Comparison of ENCODE assay signal across 25 cellular contexts in the genomic region with DNA sequence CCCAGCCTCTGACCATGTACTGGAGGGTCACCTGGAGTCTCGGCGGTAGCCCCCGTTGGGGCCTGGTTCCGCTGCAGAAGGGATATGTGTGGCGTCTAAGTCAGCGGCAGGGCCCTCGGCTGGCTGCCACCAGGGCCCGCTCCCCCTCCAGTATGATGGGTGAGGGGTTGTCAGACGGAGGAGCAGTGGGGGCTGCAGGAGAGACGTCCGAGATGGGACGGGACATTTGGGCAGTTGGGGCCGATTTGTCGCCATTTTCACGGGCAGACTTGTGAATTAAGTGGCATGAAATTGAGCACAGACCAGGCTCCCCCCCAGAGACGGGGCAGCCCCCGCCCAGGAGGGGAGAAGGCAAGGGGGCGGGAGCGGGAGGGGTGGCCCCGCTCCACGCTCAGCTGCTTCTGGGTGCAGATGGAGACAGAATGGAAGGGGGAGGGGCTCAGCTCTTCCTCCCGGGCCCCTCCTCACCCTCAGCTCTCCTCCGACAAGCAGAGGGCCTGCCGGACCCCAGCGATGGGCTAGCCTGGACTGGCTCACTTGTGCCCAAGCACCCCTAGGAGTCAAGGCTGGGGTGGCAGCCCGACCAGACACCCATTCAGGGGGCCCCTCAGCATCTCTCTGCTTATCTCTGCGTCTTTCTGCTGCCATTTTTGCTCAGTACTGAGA. TPM values are rescaled to one million over a fixed set of nuclear protein-coding genes. Genes with fewer than 3 reads are reported as not detected.
"Had no signal": no experiment of that assay in that cellular context is flagged by ENCODE, and none has a peak within 500 bp of the region (broad histone marks: within the 10 kb centered on the region; RNA-seq: fewer than 3 reads in every experiment).

No MANE protein-coding gene starts in this region.

- H3K4me3 ChIP-seq: gastroesophageal sphincter, lung, right lobe of liver, thoracic aorta, upper lobe of left lung had no signal

- FAIRE-seq: bronchial epithelial cell, small intestine, TTC549 had no signal

- H3K4me3 Mint-ChIP-seq: activated B cell treated with CpG ODN at 0.5 μM for 24 hours; activated CD8-positive, alpha-beta T cell treated with anti-CD3 and anti-CD28 coated beads for 36 hours; activated naive CD4-positive, alpha-beta T cell treated with anti-CD3 and anti-CD28 coated beads, Interleukin-2, amount 10 ng/mL, durations not matched to agents 7 days and 5 days; activated naive CD8-positive, alpha-beta T cell treated with anti-CD3 and anti-CD28 coated beads, Interleukin-2, amount 50 U/mL, for 24 hours; activated T-cell treated with anti-CD3 and anti-CD28 coated beads, Interleukin-2, amount 50 U/mL, for 24 hours; T-helper 2 cell treated with Interferon-gamma antibody and Interleukin-4, amounts not matched to agents 5 μg/mL and 100 μg/mL, for 36 hours had no signal

- H3K36me3 ChIP-seq: gastroesophageal sphincter, right lobe of liver, thoracic aorta, upper lobe of left lung had no signal

- H3K9me3 ChIP-seq: right lobe of liver, thoracic aorta had no signal

- H3K4me1 ChIP-seq: gastroesophageal sphincter, right lobe of liver, upper lobe of left lung had no signal

- H3K27ac ChIP-seq: gastroesophageal sphincter, right lobe of liver, thoracic aorta, upper lobe of left lung had no signal

- H3K9me3 Mint-ChIP-seq: T-helper 2 cell treated with Interferon-gamma antibody and Interleukin-4, amounts not matched to agents 5 μg/mL and 100 μg/mL, for 36 hours had no signal

- DNase-seq: activated B cell treated with CpG ODN at 0.5 μM for 24 hours; activated CD4-positive, alpha-beta T cell treated with anti-CD3 and anti-CD28 coated beads for 48 hours; activated CD8-positive, alpha-beta T cell treated with anti-CD3 and anti-CD28 coated beads for 36 hours; activated naive CD4-positive, alpha-beta T cell treated with anti-CD3 and anti-CD28 coated beads, Interleukin-2, amount 10 ng/mL, durations not matched to agents 7 days and 5 days; activated naive CD8-positive, alpha-beta T cell treated with anti-CD3 and anti-CD28 coated beads, Interleukin-2, amount 50 U/mL, for 24 hours; activated T-cell treated with anti-CD3 and anti-CD28 coated beads, Interleukin-2, amount 50 U/mL, for 24 hours; cerebellar nuclear complex; cortex of kidney; islet precursor cell; midbrain; right lobe of liver; small intestine; stimulated activated CD4-positive, alpha-beta T cell treated with anti-CD3 and anti-CD28 coated beads, Interleukin-4, amount 100 ng/mL, for 1 hour; upper lobe of left lung had no signal

- H3K4me1 Mint-ChIP-seq: activated naive CD4-positive, alpha-beta T cell treated with anti-CD3 and anti-CD28 coated beads, Interleukin-2, amount 10 ng/mL, durations not matched to agents 7 days and 5 days; activated naive CD8-positive, alpha-beta T cell treated with anti-CD3 and anti-CD28 coated beads, Interleukin-2, amount 50 U/mL, for 24 hours had no signal

- H3K36me3 Mint-ChIP-seq: activated naive CD4-positive, alpha-beta T cell treated with anti-CD3 and anti-CD28 coated beads, Interleukin-2, amount 10 ng/mL, durations not matched to agents 7 days and 5 days had no signal

- ATAC-seq: activated CD8-positive, alpha-beta T cell treated with anti-CD3 and anti-CD28 coated beads for 36 hours; activated naive CD8-positive, alpha-beta T cell treated with anti-CD3 and anti-CD28 coated beads, Interleukin-2, amount 50 U/mL, for 24 hours; esophagus mucosa; gastroesophageal sphincter had no signal

- H3K27ac Mint-ChIP-seq: activated B cell treated with CpG ODN at 0.5 μM for 24 hours; activated CD8-positive, alpha-beta T cell treated with anti-CD3 and anti-CD28 coated beads for 36 hours; activated naive CD4-positive, alpha-beta T cell treated with anti-CD3 and anti-CD28 coated beads, Interleukin-2, amount 10 ng/mL, durations not matched to agents 7 days and 5 days; activated naive CD8-positive, alpha-beta T cell treated with anti-CD3 and anti-CD28 coated beads, Interleukin-2, amount 50 U/mL, for 24 hours; activated T-cell treated with anti-CD3 and anti-CD28 coated beads, Interleukin-2, amount 50 U/mL, for 24 hours; activated T-helper 2 cell treated with anti-CD3 and anti-CD28 coated beads, Interferon-gamma antibody, Interleukin-2, Interleukin-4, amounts not matched to agents 10 μg/mL and 5 μg/mL and 100 μg/mL, durations not matched to agents 14 hours and 24 hours and 36 hours; T-helper 2 cell treated with Interferon-gamma antibody and Interleukin-4, amounts not matched to agents 5 μg/mL and 100 μg/mL, for 36 hours had no signal

RNA-seq across cellular contexts. Expression of a gene that starts 52.6 kb away (rescaled TPM):
- total RNA-seq: activated B cell treated with CpG ODN at 0.5 μM for 24 hours; activated CD8-positive, alpha-beta T cell treated with anti-CD3 and anti-CD28 coated beads for 36 hours; aorta; bronchial epithelial cell; esophagus mucosa; gastroesophageal sphincter; lung; omental fat pad; pulmonary artery endothelial cell; right lobe of liver; thoracic aorta; upper lobe of left lung had no signal
- polyA plus RNA-seq: aorta, lung, small intestine had no signal
